Comparison of ENCODE assay signal across 12 cellular contexts in genomic region chr11:46718155-46719019, GRCh38.
DNase-seq lines count a peak whose midpoint lies in the region; ATAC-seq and TF ChIP-seq lines count a peak whose summit lies in the region.
"Had no signal": no experiment of that assay in that cellular context is flagged by ENCODE, and none has a peak within 500 bp of the region (broad histone marks: within the 10 kb centered on the region; RNA-seq: fewer than 3 reads in every experiment).

No MANE protein-coding gene starts in this region.

- H3K27ac ChIP-seq in VCaP: peak overlapping the region; percentile 53

- H3K9me2 ChIP-seq in Loucy (replicated peaks; ENCODE audit: low read depth, low read length): no peaks in the 10 kb centered on the region

- POLR2A ChIA-PET in HEK293T (lab: Yijun Ruan, JAX): interaction anchor here (2.4 kb wide), 1 partner anchor 17 kb away, joined by 8 read pairs; the partner anchor contains the start of genes ARHGAP1 and ZNF408

- H3K4me2 ChIP-seq in Loucy (ENCODE audit: low read depth, low read length, poor library complexity, severe bottlenecking): peak overlapping the region; percentile 29

- TF ChIP-seq CTCF in Loucy (conservative IDR thresholded peaks at IDR 0.05; ENCODE audit: low read length) (no peak), VCaP (conservative IDR thresholded peaks at IDR 0.05) (no peak)

- H4K20me1 ChIP-seq in Loucy (ENCODE audit: insufficient read depth, low read length, poor library complexity, severe bottlenecking): no peaks in the 10 kb centered on the region

- H3K27me3 ChIP-seq in Loucy (ENCODE audit: insufficient read depth, low read length, poor library complexity, severe bottlenecking) (no peaks in the 10 kb centered on the region), mucosa of stomach (ENCODE audit: control insufficient read depth, insufficient read depth, low read length) (no peaks in the 10 kb centered on the region)

- no peak overlapping the region for H3K4me3 ChIP-seq in Loucy (ENCODE audit: low read length, poor library complexity, severe bottlenecking)
- H3K4me3 ChIP-seq in mucosa of stomach (ENCODE audit: low read length): no peak overlapping the region

- DNase-seq in DMS53 (lab: John Stamatoyannopoulos, UW) (peak; percentile 91), iPS-NIHi11 (ENCODE audit: low spot score) (no peak), HEK293T (ENCODE audit: extremely low spot score) (no peak), KG1 (lab: John Stamatoyannopoulos, UW) (no peak)
- DNase-seq: activated naive CD4-positive, alpha-beta T cell treated with anti-CD3 and anti-CD28 coated beads for 36 hours; effector CD8-positive, alpha-beta T cell; NK-92 treated with Interleukin-12 subunit alpha and Interleukin-12 subunit beta, amount 100 ng/mL, for 24 hours; occipital lobe had no signal

- H3K9me3 ChIP-seq in Loucy (ENCODE audit: insufficient read depth, low read depth, low read length) (no peaks in the 10 kb centered on the region), mucosa of stomach (ENCODE audit: control insufficient read depth, low read length) (no peaks in the 10 kb centered on the region)

- CTCF ChIA-PET in HEK293T (lab: Yijun Ruan, JAX): no interaction called here

- ATAC-seq in GM19455 (IDR thresholded peaks at IDR 0.05; ENCODE audit: unreplicated experiment): no peak

- peaks cover 11% of the 10 kb centered on the region for H3K4me1 ChIP-seq in Loucy (ENCODE audit: insufficient read depth, low read length, poor library complexity, severe bottlenecking)
- H3K4me1 ChIP-seq in mucosa of stomach (ENCODE audit: control insufficient read depth, insufficient read depth, low read length): peaks cover 21% of the 10 kb centered on the region

- H2AFZ ChIP-seq in Loucy (ENCODE audit: low read length): peak overlapping the region; percentile 91

- no peak overlapping the region for H3K9ac ChIP-seq in Loucy (ENCODE audit: low read depth, low read length, poor library complexity, severe bottlenecking)
- H3K9ac ChIP-seq in mucosa of stomach (ENCODE audit: low read length): peak overlapping the region; percentile 31

- H3K36me3 ChIP-seq in Loucy (ENCODE audit: insufficient read depth, low read length) (no peaks in the 10 kb centered on the region), mucosa of stomach (ENCODE audit: control insufficient read depth, insufficient read depth, low read length) (no peaks in the 10 kb centered on the region)

- no peaks in the 10 kb centered on the region for H3K79me2 ChIP-seq in Loucy (ENCODE audit: insufficient read depth, low read length)

- no peaks in the 10 kb centered on the region for H3F3A ChIP-seq in Loucy (ENCODE audit: low read depth)

TF ChIP-seq in HEK293T, 16 proteins besides CTCF, POLR2A, EP300 and RAD21:
- TF ChIP-seq LEF1 (IDR thresholded peaks at IDR 0.05; ENCODE audit: borderline replicate concordance): no peak
- no peak for TF ChIP-seq SP1 (IDR thresholded peaks at IDR 0.05)
- no peak for TF ChIP-seq TARDBP (IDR thresholded peaks at IDR 0.05)
- no peak for TF ChIP-seq PKNOX1 (IDR thresholded peaks at IDR 0.05)
- no peak for TF ChIP-seq ZNF384 (IDR thresholded peaks at IDR 0.05)
- TF ChIP-seq HDGF (IDR thresholded peaks at IDR 0.05; ENCODE audit: borderline replicate concordance): no peak
- TF ChIP-seq BHLHE40 (IDR thresholded peaks at IDR 0.05; ENCODE audit: borderline replicate concordance): no peak
- TF ChIP-seq ELF4 (IDR thresholded peaks at IDR 0.05): no peak
- no peak for TF ChIP-seq L3MBTL2 (conservative IDR thresholded peaks at IDR 0.05)
- TF ChIP-seq SUZ12 (IDR thresholded peaks at IDR 0.05): no peak
- TF ChIP-seq CTBP1 (IDR thresholded peaks at IDR 0.05; ENCODE audit: borderline replicate concordance): no peak
- TF ChIP-seq ARNT (IDR thresholded peaks at IDR 0.05): no peak
- TF ChIP-seq FOXK2 (IDR thresholded peaks at IDR 0.05): no peak
- no peak for TF ChIP-seq NFRKB (IDR thresholded peaks at IDR 0.05)
- no peak for TF ChIP-seq FOXM1 (IDR thresholded peaks at IDR 0.05; ENCODE audit: borderline replicate concordance)
- no peak for TF ChIP-seq FOXA1 (IDR thresholded peaks at IDR 0.05)
TF ChIP-seq in HEK293T: peak in this region for 0.
